8 cellular contexts compared by ENCODE assay signal in genomic region chr4:89110986-89111832, GRCh38. TPM values are rescaled to one million over a fixed set of nuclear protein-coding genes. Genes with fewer than 3 reads are reported as not detected.
A peak's percentile ranks its signal among the peaks of the same experiment; 100 is the strongest.
DNase-seq lines count a peak whose midpoint lies in the region; TF ChIP-seq lines count a peak whose summit lies in the region.

Gene TIGD2, plus strand, starts transcription at chr4:89111533. Its CDS starts 1,442 bp downstream, at chr4:89112975.

- no peak within 1 kb of the TSS for H3K56ac ChIP-seq in H9 (ENCODE audit: insufficient read length, low read depth, low read length)

- H3K9me3 Mint-ChIP-seq in H9: peaks cover 8% of the 10 kb centered on the region in 2 experiments; a peak in 4 of 5 replicates

- H3T11ph ChIP-seq in H9 (ENCODE audit: low read length): no peak within 1 kb of the TSS

- TF ChIP-seq CTCF in H9 (conservative IDR thresholded peaks at IDR 0.05) (peak; percentile 95), Loucy (conservative IDR thresholded peaks at IDR 0.05; ENCODE audit: low read length) (peak; percentile 74), neutrophil (IDR thresholded peaks at IDR 0.05) (peak; percentile 83)

- H3K27ac Mint-ChIP-seq in H9: peak within 1 kb of the TSS in 1 of 3 experiments; percentile 71; a peak in 2 of 7 replicates

- no peaks in the 10 kb centered on the region for H3K9me2 ChIP-seq in Loucy (replicated peaks; ENCODE audit: low read depth, low read length)

- H3K9ac ChIP-seq in H9 (ENCODE audit: extremely low read depth, insufficient read length, low read length): peak within 1 kb of the TSS; percentile 42
- peak within 1 kb of the TSS; percentile 87 for H3K9ac ChIP-seq in Loucy (ENCODE audit: low read depth, low read length, poor library complexity, severe bottlenecking)

- peaks cover 10% of the 10 kb centered on the region for H3K23me2 ChIP-seq in H9 (ENCODE audit: insufficient read length, low read depth, low read length, poor library complexity, severe bottlenecking)

- no peak within 1 kb of the TSS for H4K91ac ChIP-seq in H9 (ENCODE audit: insufficient read length, low read depth, low read length)

- DNase-seq in GF-D8 (lab: John Stamatoyannopoulos, UW) (peak; percentile 74), H9 (peak; percentile 86), foreskin melanocyte (peak; percentile 76), superior temporal gyrus (ENCODE audit: extremely low spot score) (peak; percentile 85)
- peak; percentile 83 for DNase-seq in activated gamma-delta T cell treated with anti-CD3 and anti-CD28 coated beads, Interleukin-2, amount 50 U/mL, for 16 hours (ENCODE audit: low read depth)

- H3K36me3 ChIP-seq in Loucy (ENCODE audit: insufficient read depth, low read length) (no peaks in the 10 kb centered on the region), neutrophil (no peaks in the 10 kb centered on the region)

- H3K4me2 ChIP-seq in H9 (ENCODE audit: insufficient read depth, insufficient read length, low read length): peak within 1 kb of the TSS; percentile 94
- peak within 1 kb of the TSS; percentile 94 for H3K4me2 ChIP-seq in Loucy (ENCODE audit: low read depth, low read length, poor library complexity, severe bottlenecking)

- H4K20me1 ChIP-seq in H9 (ENCODE audit: control insufficient read depth, insufficient read depth, insufficient read length) (peaks cover 2% of the 10 kb centered on the region), Loucy (ENCODE audit: insufficient read depth, low read length, poor library complexity, severe bottlenecking) (peaks cover 6% of the 10 kb centered on the region)

- peak; percentile 60 for TF ChIP-seq POLR2A in Raji (IDR thresholded peaks at IDR 0.05; ENCODE audit: insufficient read depth, low read depth, low read length)

- H3K4ac ChIP-seq in H9 (ENCODE audit: low read depth, low read length): no peak within 1 kb of the TSS

- H2BK12ac ChIP-seq in H9 (ENCODE audit: insufficient read length, low read depth, low read length): no peak within 1 kb of the TSS

- no peak within 1 kb of the TSS for H2BK20ac ChIP-seq in H9 (ENCODE audit: low read depth, low read length, poor library complexity, severe bottlenecking)

- H3K27me3 Mint-ChIP-seq in H9 (ENCODE audit: low read depth): peaks cover 46% of the 10 kb centered on the region

- no peaks in the 10 kb centered on the region for H3K4me1 ChIP-seq in H9 (ENCODE audit: insufficient read depth, low read length)
- peaks cover 17% of the 10 kb centered on the region for H3K4me1 ChIP-seq in Loucy (ENCODE audit: insufficient read depth, low read length, poor library complexity, severe bottlenecking)
- H3K4me1 ChIP-seq in neutrophil (ENCODE audit: control insufficient read depth in 1 of 2, insufficient read depth in 1 of 2, low read depth in 1 of 2, low read length in 1 of 2): peaks cover 20% of the 10 kb centered on the region in 2 experiments

- no peaks in the 10 kb centered on the region for H3F3A ChIP-seq in Loucy (ENCODE audit: low read depth)

- H4K5ac ChIP-seq in H9 (ENCODE audit: insufficient read length, low read depth, low read length): no peak within 1 kb of the TSS

- H3K4me3 ChIP-seq in Loucy (ENCODE audit: low read length, poor library complexity, severe bottlenecking): peak within 1 kb of the TSS; percentile 86
- H3K4me3 ChIP-seq in neutrophil (ENCODE audit: low read depth in 1 of 2, low read length in 1 of 2): peak within 1 kb of the TSS; percentile 76 to 80

- peak within 1 kb of the TSS; percentile 68 for H3K18ac ChIP-seq in H9 (ENCODE audit: insufficient read length, low read depth, low read length)

- no peak within 1 kb of the TSS for H3K27ac ChIP-seq in H9 (ENCODE audit: insufficient read length, low read depth, low read length)
- peak within 1 kb of the TSS; percentile 66 for H3K27ac ChIP-seq in neutrophil

- no peak within 1 kb of the TSS for H3K23ac ChIP-seq in H9 (ENCODE audit: insufficient read length, low read depth, low read length)

- H3K9me3 ChIP-seq in H9 (ENCODE audit: control insufficient read depth, low read depth, low read length) (peaks cover 4% of the 10 kb centered on the region), Loucy (ENCODE audit: insufficient read depth, low read depth, low read length) (no peaks in the 10 kb centered on the region), neutrophil (no peaks in the 10 kb centered on the region)

- no CpG with 5 or more reads among the region's 101 CpGs for WGBS in H9 (ENCODE audit: extremely low coverage, insufficient read length, low lambda C conversion rate)

- peak within 1 kb of the TSS; percentile 83 to 92 for H3K4me3 Mint-ChIP-seq in H9

- peaks cover 9% of the 10 kb centered on the region; the same call in 1 of the 2 replicates for H3K27me3 ChIP-seq in H9 (ENCODE audit: insufficient read depth, low read length)
- H3K27me3 ChIP-seq in Loucy (ENCODE audit: insufficient read depth, low read length, poor library complexity, severe bottlenecking): peaks cover 5% of the 10 kb centered on the region
- H3K27me3 ChIP-seq in neutrophil: peaks cover 29% of the 10 kb centered on the region

- H3K79me2 ChIP-seq in H9 (ENCODE audit: insufficient read depth, low read length) (no peaks in the 10 kb centered on the region), Loucy (ENCODE audit: insufficient read depth, low read length) (peaks cover 25% of the 10 kb centered on the region)

- no peak within 1 kb of the TSS for H2BK120ac ChIP-seq in H9 (ENCODE audit: low read depth, low read length, poor library complexity, severe bottlenecking)

- H2AK5ac ChIP-seq in H9 (ENCODE audit: insufficient read length, low read length): no peak within 1 kb of the TSS

- H3K14ac ChIP-seq in H9 (ENCODE audit: insufficient read depth, low read length): peak within 1 kb of the TSS; percentile 85; the same call in 1 of the 2 replicates

- no peak within 1 kb of the TSS for H4K8ac ChIP-seq in H9 (replicated peaks; ENCODE audit: insufficient read length, low read depth, low read length)

- no peak within 1 kb of the TSS for H2AFZ ChIP-seq in H9 (ENCODE audit: low read length)
- peak within 1 kb of the TSS; percentile 98 for H2AFZ ChIP-seq in Loucy (ENCODE audit: low read length)

- H3K79me1 ChIP-seq in H9 (ENCODE audit: insufficient read depth, low read depth, low read length, poor library complexity, severe bottlenecking): no peaks in the 10 kb centered on the region

- H2BK15ac ChIP-seq in H9 (ENCODE audit: low read depth, low read length): no peak within 1 kb of the TSS

- peaks cover 20 to 22% of the 10 kb centered on the region in 2 experiments for H3K4me1 Mint-ChIP-seq in H9

- no peak within 1 kb of the TSS for H2BK5ac ChIP-seq in H9 (ENCODE audit: insufficient read length, low read length)

- H3K36me3 Mint-ChIP-seq in H9 (ENCODE audit: insufficient read depth in 1 of 3, low read depth in 3 of 3): peaks cover 7 to 29% (median 11%) of the 10 kb centered on the region in 3 experiments

RNA-seq across cellular contexts. Expression of gene TIGD2, which starts in this region (rescaled TPM):
- total RNA-seq in H9 (2021): 10.1 and 10.4 TPM in 2 replicates
